Comparison of ENCODE assay signal across 1 cellular context in the genomic region with DNA sequence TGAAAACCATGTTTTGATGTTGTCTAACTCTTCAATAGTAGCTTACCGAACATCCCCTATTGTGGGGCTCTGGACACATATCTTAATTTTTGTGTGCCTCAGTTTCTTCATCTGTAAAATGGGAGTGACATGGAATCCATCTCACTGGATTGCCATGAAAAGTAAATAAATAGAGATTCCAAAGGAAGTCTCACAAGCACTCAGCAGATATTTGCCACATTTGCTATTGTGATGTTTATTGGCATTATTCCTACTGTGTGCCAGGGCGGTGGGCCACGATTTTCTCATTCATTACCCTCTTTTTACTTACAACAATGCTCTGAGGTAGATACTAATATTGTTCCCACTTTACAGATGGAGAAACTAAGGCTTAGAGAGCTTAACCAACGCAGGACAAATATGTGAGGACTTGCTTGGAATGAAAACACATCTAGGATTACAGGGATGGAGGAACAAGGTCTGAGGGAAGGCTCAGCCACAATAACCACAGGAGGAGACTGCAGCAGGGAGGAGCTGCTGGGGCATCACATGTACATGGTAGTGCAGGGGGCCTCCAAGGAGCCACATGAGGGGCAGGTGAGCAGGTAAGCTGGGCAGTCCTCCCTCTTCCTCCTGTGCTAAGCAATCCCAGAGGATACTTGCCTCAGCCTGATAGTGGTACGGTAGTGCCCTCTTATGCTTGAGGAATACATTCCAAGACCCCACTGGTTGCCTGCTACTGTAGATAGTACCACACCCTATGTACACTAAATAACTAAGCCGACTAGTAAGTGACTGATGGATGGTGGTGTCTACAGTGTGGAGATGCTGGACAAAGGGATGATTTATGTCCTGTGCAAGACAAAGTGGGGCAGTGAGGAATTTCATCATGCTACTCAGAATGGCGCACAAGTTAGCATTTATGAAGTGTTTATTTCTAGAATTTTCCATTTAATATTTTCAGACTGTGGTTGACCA.
A peak's percentile ranks its signal among the peaks of the same experiment; 100 is the strongest.
TF ChIP-seq lines count a peak whose summit lies in the region.

No MANE protein-coding gene starts in this region.

TF ChIP-seq in HepG2, 621 proteins besides CTCF, POLR2A, EP300 and RAD21 (continued from another document):
- TF ChIP-seq CHD4 (IDR thresholded peaks at IDR 0.05; ENCODE audit: borderline replicate concordance, low read length) (peak; percentile 37; the same call in 1 of the 2 replicates), RARA (CRISPR knock-in tag; IDR thresholded peaks at IDR 0.05) (no peak), MEIS2 (CRISPR knock-in tag; IDR thresholded peaks at IDR 0.05) (no peak), ZNF629 (CRISPR knock-in tag; conservative IDR thresholded peaks at IDR 0.05) (peak; percentile 80; the same call in 1 of the 2 replicates), PRMT3 (CRISPR knock-in tag; IDR thresholded peaks at IDR 0.05; ENCODE audit: borderline replicate concordance, low read depth) (no peak), ISL2 (CRISPR knock-in tag; IDR thresholded peaks at IDR 0.05) (no peak), ZNF614 (CRISPR knock-in tag; IDR thresholded peaks at IDR 0.05; ENCODE audit: borderline replicate concordance) (no peak), SNAPC2 (CRISPR knock-in tag; IDR thresholded peaks at IDR 0.05) (no peak), EEA1 (CRISPR knock-in tag; IDR thresholded peaks at IDR 0.05; ENCODE audit: borderline replicate concordance) (no peak), CCDC6 (CRISPR knock-in tag; IDR thresholded peaks at IDR 0.05) (no peak), ARNTL (CRISPR knock-in tag; IDR thresholded peaks at IDR 0.05) (no peak), ZNF816 (CRISPR knock-in tag; IDR thresholded peaks at IDR 0.05; ENCODE audit: borderline replicate concordance) (no peak), NFIB (CRISPR knock-in tag; IDR thresholded peaks at IDR 0.05; ENCODE audit: borderline replicate concordance) (no peak), ZNF136 (CRISPR knock-in tag; IDR thresholded peaks at IDR 0.05; ENCODE audit: low read depth) (no peak), ZNF3 (CRISPR knock-in tag; IDR thresholded peaks at IDR 0.05) (no peak), YEATS4 (CRISPR knock-in tag; IDR thresholded peaks at IDR 0.05; ENCODE audit: borderline replicate concordance) (no peak)
- TF ChIP-seq, protein P1, sequence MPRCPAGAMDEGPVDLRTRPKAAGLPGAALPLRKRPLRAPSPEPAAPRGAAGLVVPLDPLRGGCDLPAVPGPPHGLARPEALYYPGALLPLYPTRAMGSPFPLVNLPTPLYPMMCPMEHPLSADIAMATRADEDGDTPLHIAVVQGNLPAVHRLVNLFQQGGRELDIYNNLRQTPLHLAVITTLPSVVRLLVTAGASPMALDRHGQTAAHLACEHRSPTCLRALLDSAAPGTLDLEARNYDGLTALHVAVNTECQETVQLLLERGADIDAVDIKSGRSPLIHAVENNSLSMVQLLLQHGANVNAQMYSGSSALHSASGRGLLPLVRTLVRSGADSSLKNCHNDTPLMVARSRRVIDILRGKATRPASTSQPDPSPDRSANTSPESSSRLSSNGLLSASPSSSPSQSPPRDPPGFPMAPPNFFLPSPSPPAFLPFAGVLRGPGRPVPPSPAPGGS (CRISPR knock-in tag; IDR thresholded peaks at IDR 0.05), result no peak
- TF ChIP-seq, protein P2, sequence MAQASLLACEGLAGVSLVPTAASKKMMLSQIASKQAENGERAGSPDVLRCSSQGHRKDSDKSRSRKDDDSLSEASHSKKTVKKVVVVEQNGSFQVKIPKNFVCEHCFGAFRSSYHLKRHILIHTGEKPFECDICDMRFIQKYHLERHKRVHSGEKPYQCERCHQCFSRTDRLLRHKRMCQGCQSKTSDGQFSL (CRISPR knock-in tag; IDR thresholded peaks at IDR 0.05), result no peak
- TF ChIP-seq, protein P3, sequence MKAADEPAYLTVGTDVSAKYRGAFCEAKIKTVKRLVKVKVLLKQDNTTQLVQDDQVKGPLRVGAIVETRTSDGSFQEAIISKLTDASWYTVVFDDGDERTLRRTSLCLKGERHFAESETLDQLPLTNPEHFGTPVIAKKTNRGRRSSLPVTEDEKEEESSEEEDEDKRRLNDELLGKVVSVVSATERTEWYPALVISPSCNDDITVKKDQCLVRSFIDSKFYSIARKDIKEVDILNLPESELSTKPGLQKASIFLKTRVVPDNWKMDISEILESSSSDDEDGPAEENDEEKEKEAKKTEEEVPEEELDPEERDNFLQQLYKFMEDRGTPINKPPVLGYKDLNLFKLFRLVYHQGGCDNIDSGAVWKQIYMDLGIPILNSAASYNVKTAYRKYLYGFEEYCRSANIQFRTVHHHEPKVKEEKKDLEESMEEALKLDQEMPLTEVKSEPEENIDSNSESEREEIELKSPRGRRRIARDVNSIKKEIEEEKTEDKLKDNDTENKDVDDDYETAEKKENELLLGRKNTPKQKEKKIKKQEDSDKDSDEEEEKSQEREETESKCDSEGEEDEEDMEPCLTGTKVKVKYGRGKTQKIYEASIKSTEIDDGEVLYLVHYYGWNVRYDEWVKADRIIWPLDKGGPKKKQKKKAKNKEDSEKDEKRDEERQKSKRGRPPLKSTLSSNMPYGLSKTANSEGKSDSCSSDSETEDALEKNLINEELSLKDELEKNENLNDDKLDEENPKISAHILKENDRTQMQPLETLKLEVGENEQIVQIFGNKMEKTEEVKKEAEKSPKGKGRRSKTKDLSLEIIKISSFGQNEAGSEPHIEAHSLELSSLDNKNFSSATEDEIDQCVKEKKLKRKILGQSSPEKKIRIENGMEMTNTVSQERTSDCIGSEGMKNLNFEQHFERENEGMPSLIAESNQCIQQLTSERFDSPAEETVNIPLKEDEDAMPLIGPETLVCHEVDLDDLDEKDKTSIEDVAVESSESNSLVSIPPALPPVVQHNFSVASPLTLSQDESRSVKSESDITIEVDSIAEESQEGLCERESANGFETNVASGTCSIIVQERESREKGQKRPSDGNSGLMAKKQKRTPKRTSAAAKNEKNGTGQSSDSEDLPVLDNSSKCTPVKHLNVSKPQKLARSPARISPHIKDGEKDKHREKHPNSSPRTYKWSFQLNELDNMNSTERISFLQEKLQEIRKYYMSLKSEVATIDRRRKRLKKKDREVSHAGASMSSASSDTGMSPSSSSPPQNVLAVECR (CRISPR knock-in tag; IDR thresholded peaks at IDR 0.05; ENCODE audit: borderline replicate concordance), result no peak
- TF ChIP-seq, protein P4, sequence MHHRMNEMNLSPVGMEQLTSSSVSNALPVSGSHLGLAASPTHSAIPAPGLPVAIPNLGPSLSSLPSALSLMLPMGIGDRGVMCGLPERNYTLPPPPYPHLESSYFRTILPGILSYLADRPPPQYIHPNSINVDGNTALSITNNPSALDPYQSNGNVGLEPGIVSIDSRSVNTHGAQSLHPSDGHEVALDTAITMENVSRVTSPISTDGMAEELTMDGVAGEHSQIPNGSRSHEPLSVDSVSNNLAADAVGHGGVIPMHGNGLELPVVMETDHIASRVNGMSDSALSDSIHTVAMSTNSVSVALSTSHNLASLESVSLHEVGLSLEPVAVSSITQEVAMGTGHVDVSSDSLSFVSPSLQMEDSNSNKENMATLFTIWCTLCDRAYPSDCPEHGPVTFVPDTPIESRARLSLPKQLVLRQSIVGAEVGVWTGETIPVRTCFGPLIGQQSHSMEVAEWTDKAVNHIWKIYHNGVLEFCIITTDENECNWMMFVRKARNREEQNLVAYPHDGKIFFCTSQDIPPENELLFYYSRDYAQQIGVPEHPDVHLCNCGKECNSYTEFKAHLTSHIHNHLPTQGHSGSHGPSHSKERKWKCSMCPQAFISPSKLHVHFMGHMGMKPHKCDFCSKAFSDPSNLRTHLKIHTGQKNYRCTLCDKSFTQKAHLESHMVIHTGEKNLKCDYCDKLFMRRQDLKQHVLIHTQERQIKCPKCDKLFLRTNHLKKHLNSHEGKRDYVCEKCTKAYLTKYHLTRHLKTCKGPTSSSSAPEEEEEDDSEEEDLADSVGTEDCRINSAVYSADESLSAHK (CRISPR knock-in tag; IDR thresholded peaks at IDR 0.05; ENCODE audit: borderline replicate concordance), result no peak
- TF ChIP-seq, protein P5, sequence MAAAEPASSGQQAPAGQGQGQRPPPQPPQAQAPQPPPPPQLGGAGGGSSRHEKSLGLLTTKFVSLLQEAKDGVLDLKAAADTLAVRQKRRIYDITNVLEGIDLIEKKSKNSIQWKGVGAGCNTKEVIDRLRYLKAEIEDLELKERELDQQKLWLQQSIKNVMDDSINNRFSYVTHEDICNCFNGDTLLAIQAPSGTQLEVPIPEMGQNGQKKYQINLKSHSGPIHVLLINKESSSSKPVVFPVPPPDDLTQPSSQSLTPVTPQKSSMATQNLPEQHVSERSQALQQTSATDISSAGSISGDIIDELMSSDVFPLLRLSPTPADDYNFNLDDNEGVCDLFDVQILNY (CRISPR knock-in tag; conservative IDR thresholded peaks at IDR 0.05), result no peak
- TF ChIP-seq, protein P6, sequence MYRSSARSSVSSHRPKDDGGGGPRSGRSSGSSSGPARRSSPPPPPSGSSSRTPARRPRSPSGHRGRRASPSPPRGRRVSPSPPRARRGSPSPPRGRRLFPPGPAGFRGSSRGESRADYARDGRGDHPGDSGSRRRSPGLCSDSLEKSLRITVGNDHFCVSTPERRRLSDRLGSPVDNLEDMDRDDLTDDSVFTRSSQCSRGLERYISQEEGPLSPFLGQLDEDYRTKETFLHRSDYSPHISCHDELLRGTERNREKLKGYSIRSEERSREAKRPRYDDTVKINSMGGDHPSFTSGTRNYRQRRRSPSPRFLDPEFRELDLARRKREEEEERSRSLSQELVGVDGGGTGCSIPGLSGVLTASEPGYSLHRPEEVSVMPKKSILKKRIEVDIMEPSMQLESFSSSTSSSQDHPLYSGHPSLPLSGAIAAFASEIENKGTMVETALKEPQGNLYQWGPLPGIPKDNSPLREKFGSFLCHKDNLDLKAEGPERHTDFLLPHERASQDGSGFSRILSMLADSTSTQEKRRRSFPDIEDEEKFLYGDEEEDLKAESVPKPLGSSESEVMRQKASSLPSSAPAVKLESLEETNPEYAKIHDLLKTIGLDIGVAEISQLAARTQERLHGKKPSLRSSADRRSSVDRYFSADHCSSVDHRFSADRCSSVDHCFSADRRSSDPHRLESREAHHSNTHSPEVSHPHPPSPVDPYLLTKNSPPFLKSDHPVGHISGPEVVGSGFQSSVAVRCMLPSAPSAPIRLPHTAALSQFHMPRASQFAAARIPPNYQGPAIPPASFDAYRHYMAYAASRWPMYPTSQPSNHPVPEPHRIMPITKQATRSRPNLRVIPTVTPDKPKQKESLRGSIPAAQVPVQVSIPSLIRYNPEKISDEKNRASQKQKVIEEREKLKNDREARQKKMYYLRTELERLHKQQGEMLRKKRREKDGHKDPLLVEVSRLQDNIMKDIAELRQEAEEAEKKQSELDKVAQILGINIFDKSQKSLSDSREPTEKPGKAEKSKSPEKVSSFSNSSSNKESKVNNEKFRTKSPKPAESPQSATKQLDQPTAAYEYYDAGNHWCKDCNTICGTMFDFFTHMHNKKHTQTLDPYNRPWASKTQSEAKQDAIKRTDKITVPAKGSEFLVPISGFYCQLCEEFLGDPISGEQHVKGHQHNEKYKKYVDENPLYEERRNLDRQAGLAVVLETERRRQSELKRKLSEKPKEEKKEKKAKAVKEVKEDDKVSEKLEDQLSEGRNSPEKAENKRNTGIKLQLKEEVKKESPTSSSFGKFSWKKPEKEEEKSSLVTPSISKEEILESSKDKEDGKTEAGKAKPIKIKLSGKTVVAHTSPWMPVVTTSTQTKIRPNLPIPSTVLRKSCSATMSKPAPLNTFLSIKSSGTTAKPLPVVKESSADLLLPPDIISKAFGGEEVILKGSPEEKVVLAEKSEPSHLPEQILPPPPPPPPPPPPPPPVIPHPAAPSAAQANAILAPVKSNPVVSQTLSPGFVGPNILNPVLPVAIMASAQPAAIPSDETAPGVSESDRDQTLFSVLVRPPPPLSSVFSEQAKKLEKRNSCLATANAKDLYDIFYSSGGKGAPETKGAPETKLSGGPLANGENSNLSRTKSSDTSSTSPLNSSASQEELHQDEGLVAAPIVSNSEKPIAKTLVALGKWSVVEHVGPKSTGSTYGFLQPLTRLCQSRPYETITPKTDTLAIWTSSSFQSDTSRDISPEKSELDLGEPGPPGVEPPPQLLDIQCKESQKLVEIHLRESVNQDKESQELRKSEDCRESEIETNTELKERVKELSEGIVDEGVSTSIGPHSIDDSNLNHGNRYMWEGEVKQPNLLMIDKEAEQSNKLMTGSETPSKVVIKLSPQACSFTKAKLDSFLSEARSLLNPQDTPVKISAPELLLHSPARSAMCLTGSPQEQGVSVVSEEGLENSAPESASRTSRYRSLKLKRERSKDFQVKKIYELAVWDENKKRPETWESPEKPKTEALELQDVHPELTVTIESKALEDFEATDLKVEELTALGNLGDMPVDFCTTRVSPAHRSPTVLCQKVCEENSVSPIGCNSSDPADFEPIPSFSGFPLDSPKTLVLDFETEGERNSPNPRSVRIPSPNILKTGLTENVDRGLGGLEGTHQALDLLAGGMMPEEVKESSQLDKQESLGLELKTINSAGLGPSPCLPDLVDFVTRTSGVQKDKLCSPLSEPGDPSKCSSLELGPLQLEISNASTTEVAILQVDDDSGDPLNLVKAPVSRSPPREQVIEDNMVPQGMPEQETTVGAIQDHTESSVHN (CRISPR knock-in tag; IDR thresholded peaks at IDR 0.05), result no peak
